1 cellular context compared by ENCODE assay signal in the genomic region with DNA sequence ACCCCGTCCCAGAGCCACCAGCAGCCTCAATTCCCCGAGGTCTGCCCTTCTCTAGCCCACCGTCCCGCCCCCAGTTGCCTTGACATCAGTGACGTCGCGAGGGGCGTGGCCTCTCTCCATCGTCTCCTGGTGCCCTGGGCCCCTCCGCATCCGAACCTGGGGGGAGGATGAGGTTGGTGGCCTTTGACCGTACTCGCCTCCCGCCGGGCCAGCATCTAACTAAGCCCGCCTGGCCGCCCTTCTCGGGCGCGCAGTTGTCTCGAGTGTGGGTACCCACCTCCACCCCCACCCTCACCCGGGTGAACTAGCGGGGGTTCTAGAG.
TF ChIP-seq lines count a peak whose summit lies in the region.

No MANE protein-coding gene starts in this region.

TF ChIP-seq in HEK293, 187 proteins besides CTCF, POLR2A, EP300 and RAD21 (continued from another document):
- TF ChIP-seq, protein P1, sequence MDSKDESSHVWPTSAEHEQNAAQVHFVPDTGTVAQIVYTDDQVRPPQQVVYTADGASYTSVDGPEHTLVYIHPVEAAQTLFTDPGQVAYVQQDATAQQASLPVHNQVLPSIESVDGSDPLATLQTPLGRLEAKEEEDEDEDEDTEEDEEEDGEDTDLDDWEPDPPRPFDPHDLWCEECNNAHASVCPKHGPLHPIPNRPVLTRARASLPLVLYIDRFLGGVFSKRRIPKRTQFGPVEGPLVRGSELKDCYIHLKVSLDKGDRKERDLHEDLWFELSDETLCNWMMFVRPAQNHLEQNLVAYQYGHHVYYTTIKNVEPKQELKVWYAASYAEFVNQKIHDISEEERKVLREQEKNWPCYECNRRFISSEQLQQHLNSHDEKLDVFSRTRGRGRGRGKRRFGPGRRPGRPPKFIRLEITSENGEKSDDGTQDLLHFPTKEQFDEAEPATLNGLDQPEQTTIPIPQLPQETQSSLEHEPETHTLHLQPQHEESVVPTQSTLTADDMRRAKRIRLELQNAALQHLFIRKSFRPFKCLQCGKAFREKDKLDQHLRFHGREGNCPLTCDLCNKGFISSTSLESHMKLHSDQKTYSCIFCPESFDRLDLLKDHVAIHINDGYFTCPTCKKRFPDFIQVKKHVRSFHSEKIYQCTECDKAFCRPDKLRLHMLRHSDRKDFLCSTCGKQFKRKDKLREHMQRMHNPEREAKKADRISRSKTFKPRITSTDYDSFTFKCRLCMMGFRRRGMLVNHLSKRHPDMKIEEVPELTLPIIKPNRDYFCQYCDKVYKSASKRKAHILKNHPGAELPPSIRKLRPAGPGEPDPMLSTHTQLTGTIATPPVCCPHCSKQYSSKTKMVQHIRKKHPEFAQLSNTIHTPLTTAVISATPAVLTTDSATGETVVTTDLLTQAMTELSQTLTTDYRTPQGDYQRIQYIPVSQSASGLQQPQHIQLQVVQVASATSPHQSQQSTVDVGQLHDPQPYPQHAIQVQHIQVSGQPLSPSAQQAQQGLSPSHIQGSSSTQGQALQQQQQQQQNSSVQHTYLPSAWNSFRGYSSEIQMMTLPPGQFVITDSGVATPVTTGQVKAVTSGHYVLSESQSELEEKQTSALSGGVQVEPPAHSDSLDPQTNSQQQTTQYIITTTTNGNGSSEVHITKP (tag by site-specific recombination; IDR thresholded peaks at IDR 0.05) = 0 out of 2 replicates have a peak, but pooled peaks have one; percentile 68
- TF ChIP-seq KLF9 (tag by site-specific recombination; IDR thresholded peaks at IDR 0.05; ENCODE audit: low read depth) (peak; percentile 78; the same call in 1 of the 2 replicates), ZXDB (tag by site-specific recombination; IDR thresholded peaks at IDR 0.05) (no peak)
